8 cellular contexts compared by ENCODE assay signal in the genomic region with DNA sequence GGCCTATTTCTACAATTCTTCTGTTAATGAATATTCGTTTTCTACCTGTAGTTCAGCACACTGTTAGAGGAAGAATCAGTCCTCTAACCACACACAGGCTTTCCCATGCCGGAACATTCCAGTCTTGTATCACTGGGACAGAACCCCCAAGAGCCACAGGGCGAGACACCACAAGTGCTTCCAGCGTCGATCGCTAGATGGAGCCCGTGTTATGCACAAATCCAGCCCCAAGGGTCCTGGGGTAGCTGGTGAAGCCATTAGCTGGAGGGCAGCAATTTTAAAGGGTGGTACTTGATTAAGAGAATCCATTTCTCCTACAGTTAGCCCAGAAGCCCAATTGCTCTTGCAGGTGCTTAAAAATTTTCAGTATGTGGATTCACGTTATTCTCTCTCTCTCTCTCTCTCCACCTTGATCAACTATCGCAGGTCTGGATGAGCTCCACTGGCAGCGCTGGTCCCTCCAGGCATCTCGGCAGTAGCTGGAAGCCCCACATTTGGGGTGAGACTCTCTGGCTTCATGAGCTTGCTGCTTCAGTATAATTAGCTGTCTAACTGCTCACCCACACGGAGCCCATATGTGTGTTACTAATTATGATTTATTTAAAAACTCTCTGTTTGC.
DNase-seq lines count a peak whose midpoint lies in the region; ATAC-seq, FAIRE-seq and TF ChIP-seq lines count a peak whose summit lies in the region.

No MANE protein-coding gene starts in this region.

- no peak for FAIRE-seq in kidney (lab: Jason Lieb, UNC)

- no peak for TF ChIP-seq EP300 in suprapubic skin (IDR thresholded peaks at IDR 0.05)

- no peak overlapping the region for H3K9ac ChIP-seq in kidney (ENCODE audit: low read length in 2 of 2)

- TF ChIP-seq CTCF in BJ (IDR thresholded peaks at IDR 0.05; ENCODE audit: insufficient read depth, low read depth, low read length): peak; percentile 96
- TF ChIP-seq CTCF in GM13976 (IDR thresholded peaks at IDR 0.05; ENCODE audit: borderline replicate concordance, control extremely low read depth, extremely low read depth, insufficient read depth, missing control alignments): peak; percentile 88
- TF ChIP-seq CTCF in kidney (IDR thresholded peaks at IDR 0.05; ENCODE audit: borderline replicate concordance, extremely low read depth, insufficient read depth): peak; percentile 73
- TF ChIP-seq CTCF in suprapubic skin (IDR thresholded peaks at IDR 0.05): peak; percentile 44 to 73

- no peaks in the 10 kb centered on the region for H3K27me3 ChIP-seq in BJ (ENCODE audit: control insufficient read depth, insufficient read depth, low read length)
- peaks cover 15% of the 10 kb centered on the region for H3K27me3 ChIP-seq in suprapubic skin

- H3K4me3 ChIP-seq in BJ (ENCODE audit: low read depth, low read length) (no peak overlapping the region), kidney (ENCODE audit: low read length in 2 of 2) (no peak overlapping the region), suprapubic skin (no peak overlapping the region)

- DNase-seq in BJ (ENCODE audit: low read depth) (no peak), GM13976 (ENCODE audit: low spot score) (peak; percentile 69), NCI-H748 treated with DMSO at 0.1 percent for 48 hours (lab: John Stamatoyannopoulos, UW) (peak; percentile 60), brain pericyte (ENCODE audit: low read depth, low spot score) (peak; percentile 10), kidney (peak; percentile 77), suprapubic skin (ENCODE audit: low spot score in 2 of 2) (no peak)

- ATAC-seq in HG02981 (IDR thresholded peaks at IDR 0.05; ENCODE audit: unreplicated experiment): peak; percentile 86
- ATAC-seq in HG03025 (IDR thresholded peaks at IDR 0.05; ENCODE audit: low FRiP score, unreplicated experiment): no peak

- POLR2A ChIA-PET in BJ (lab: Charles Lee): no interaction called here

- in situ Hi-C loops in GM13976 (cut with MboI; ENCODE audit: low sequenced_read_pairs, unreplicated experiment): loop anchor here (10.0 to 25.0 kb wide), 2 partner anchors 440 to 598 kb away; no protein-coding TSS in a partner anchor

- intact Hi-C loops in kidney (cut with DNase I): loop anchor here (10.0 kb wide), 1 partner anchor 450 kb away; no protein-coding TSS in a partner anchor

- H3K27ac ChIP-seq in kidney (ENCODE audit: low read depth in 2 of 2, low read length in 2 of 2) (no peak overlapping the region), suprapubic skin (no peak overlapping the region)

- WGBS in suprapubic skin: 11% methylated on average over 12 of the region's 12 CpGs

- H3K9me3 ChIP-seq in kidney (ENCODE audit: control insufficient read depth in 1 of 2, low read length in 2 of 2) (no peaks in the 10 kb centered on the region), suprapubic skin (no peaks in the 10 kb centered on the region)

- no peaks in the 10 kb centered on the region for H3K36me3 ChIP-seq in BJ (ENCODE audit: control insufficient read depth, insufficient read depth, low read length)
- no peaks in the 10 kb centered on the region for H3K36me3 ChIP-seq in kidney (ENCODE audit: control insufficient read depth in 1 of 2, insufficient read depth in 2 of 2, low read length in 2 of 2)
- no peaks in the 10 kb centered on the region for H3K36me3 ChIP-seq in suprapubic skin

- no peak for TF ChIP-seq POLR2A in suprapubic skin (IDR thresholded peaks at IDR 0.05)

- no peaks in the 10 kb centered on the region for H3K4me1 ChIP-seq in kidney (ENCODE audit: control insufficient read depth in 1 of 2, insufficient read depth in 1 of 2, low read depth in 1 of 2, low read length in 2 of 2)
- peaks cover 10% of the 10 kb centered on the region for H3K4me1 ChIP-seq in suprapubic skin

- CTCF ChIA-PET in BJ (lab: Yijun Ruan, JAX): interaction anchor here (0.6 to 3.1 kb wide), 56 partner anchors 9 to 630 kb away, joined by 3 to 43 read pairs (median 4); no protein-coding TSS in a partner anchor

Comparison
In these comparisons a context has a peak if more than half of its experiments do, and no peak if none do; other contexts are left out.
1. DNase-seq: peak in GM13976 (single experiment), NCI-H748 treated with DMSO at 0.1 percent for 48 hours (single experiment), brain pericyte (single experiment) and kidney (single experiment); none in BJ (single experiment) and suprapubic skin (0 of 2).
2. Peak in every context shown above with its lines, with median percentiles within 50 percentile points of each other: CTCF ChIP-seq.